ENCODE assay signal across 1 cellular context in the genomic region with DNA sequence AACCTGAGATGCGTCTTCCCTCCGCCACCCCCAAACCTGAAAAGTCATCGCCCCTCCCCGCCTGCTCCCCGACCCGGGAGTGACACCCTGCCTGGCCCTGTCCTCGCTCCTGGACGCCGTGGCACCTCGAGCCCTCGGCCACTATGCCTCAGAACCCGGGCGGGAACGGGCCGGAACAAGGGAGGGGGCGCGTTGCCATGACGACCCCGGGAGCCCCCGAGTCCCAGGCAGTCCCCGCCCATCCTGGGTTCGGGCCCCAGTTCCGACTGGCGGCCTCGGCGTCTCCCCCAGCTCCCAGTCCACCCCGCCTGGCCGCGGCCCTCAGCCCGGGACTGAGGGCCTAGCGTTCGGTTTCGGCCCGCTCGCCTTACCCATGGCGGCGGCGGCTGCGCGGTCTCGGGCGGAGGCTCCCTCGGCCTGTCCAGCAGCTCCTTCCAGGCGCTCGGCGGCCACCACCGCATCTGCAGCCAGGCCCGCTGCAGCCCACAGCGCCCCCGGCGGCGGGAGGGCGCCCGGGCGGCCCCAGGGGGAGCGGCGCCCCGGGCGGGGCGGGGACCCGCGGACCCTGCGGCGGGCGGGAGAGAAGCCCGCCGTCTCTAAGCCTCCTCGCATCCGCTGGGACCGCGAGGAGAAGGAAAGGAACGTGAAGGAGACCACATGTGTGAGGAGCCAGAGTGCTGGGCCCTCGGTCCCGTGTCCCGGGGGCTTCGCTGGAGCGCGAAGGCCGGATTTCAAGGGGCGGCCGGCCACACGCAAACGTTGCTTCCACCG.
TF ChIP-seq lines count a peak whose summit lies in the region.

A gene with protein sequence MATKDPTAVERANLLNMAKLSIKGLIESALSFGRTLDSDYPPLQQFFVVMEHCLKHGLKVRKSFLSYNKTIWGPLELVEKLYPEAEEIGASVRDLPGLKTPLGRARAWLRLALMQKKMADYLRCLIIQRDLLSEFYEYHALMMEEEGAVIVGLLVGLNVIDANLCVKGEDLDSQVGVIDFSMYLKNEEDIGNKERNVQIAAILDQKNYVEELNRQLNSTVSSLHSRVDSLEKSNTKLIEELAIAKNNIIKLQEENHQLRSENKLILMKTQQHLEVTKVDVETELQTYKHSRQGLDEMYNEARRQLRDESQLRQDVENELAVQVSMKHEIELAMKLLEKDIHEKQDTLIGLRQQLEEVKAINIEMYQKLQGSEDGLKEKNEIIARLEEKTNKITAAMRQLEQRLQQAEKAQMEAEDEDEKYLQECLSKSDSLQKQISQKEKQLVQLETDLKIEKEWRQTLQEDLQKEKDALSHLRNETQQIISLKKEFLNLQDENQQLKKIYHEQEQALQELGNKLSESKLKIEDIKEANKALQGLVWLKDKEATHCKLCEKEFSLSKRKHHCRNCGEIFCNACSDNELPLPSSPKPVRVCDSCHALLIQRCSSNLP (minus strand): TSS at position 463 of the 771 bp plus-strand sequence. CDS start 88 bp downstream, at position 375.

TF ChIP-seq in HepG2, 621 proteins besides CTCF, POLR2A, EP300 and RAD21 (continued from another document and continues in another):
- TF ChIP-seq, protein P1, sequence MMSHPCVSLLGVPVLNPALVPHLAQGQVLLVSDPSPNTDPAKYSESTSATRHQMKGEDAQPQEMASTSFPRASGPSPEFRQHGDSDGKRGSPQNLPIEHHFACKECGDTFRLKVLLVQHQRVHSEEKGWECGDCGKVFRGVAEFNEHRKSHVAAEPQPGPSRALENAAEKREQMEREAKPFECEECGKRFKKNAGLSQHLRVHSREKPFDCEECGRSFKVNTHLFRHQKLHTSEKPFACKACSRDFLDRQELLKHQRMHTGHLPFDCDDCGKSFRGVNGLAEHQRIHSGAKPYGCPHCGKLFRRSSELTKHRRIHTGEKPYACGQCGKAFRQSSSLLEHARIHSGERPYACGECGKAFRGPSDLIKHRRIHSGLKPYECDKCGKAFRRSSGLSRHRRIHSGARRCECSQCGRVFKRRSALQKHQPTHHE (CRISPR knock-in tag; IDR thresholded peaks at IDR 0.05; ENCODE audit: borderline replicate concordance): no peak
- peak; percentile 71 for TF ChIP-seq ZNF547 (CRISPR knock-in tag; IDR thresholded peaks at IDR 0.05)
- no peak for TF ChIP-seq SIN3A (IDR thresholded peaks at IDR 0.05; ENCODE audit: borderline replicate concordance, low read depth, low read length)
- TF ChIP-seq, protein P2, sequence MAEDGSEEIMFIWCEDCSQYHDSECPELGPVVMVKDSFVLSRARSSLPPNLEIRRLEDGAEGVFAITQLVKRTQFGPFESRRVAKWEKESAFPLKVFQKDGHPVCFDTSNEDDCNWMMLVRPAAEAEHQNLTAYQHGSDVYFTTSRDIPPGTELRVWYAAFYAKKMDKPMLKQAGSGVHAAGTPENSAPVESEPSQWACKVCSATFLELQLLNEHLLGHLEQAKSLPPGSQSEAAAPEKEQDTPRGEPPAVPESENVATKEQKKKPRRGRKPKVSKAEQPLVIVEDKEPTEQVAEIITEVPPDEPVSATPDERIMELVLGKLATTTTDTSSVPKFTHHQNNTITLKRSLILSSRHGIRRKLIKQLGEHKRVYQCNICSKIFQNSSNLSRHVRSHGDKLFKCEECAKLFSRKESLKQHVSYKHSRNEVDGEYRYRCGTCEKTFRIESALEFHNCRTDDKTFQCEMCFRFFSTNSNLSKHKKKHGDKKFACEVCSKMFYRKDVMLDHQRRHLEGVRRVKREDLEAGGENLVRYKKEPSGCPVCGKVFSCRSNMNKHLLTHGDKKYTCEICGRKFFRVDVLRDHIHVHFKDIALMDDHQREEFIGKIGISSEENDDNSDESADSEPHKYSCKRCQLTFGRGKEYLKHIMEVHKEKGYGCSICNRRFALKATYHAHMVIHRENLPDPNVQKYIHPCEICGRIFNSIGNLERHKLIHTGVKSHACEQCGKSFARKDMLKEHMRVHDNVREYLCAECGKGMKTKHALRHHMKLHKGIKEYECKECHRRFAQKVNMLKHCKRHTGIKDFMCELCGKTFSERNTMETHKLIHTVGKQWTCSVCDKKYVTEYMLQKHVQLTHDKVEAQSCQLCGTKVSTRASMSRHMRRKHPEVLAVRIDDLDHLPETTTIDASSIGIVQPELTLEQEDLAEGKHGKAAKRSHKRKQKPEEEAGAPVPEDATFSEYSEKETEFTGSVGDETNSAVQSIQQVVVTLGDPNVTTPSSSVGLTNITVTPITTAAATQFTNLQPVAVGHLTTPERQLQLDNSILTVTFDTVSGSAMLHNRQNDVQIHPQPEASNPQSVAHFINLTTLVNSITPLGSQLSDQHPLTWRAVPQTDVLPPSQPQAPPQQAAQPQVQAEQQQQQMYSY (CRISPR knock-in tag; IDR thresholded peaks at IDR 0.05): no peak
- no peak for TF ChIP-seq NBN (conservative IDR thresholded peaks at IDR 0.05)
- peak; percentile 77; the same call in 1 of the 2 replicates for TF ChIP-seq NRL (CRISPR knock-in tag; IDR thresholded peaks at IDR 0.05; ENCODE audit: borderline replicate concordance)
- no peak for TF ChIP-seq NFIB (CRISPR knock-in tag; IDR thresholded peaks at IDR 0.05; ENCODE audit: borderline replicate concordance)
- TF ChIP-seq SNRNP70 (IDR thresholded peaks at IDR 0.05; ENCODE audit: low read depth, low read length): no peak
- TF ChIP-seq ZBTB39 (CRISPR knock-in tag; IDR thresholded peaks at IDR 0.05): no peak
- no peak; the same call in 1 of the 2 replicates for TF ChIP-seq IKZF5 (CRISPR knock-in tag; IDR thresholded peaks at IDR 0.05)
- TF ChIP-seq, protein P3, sequence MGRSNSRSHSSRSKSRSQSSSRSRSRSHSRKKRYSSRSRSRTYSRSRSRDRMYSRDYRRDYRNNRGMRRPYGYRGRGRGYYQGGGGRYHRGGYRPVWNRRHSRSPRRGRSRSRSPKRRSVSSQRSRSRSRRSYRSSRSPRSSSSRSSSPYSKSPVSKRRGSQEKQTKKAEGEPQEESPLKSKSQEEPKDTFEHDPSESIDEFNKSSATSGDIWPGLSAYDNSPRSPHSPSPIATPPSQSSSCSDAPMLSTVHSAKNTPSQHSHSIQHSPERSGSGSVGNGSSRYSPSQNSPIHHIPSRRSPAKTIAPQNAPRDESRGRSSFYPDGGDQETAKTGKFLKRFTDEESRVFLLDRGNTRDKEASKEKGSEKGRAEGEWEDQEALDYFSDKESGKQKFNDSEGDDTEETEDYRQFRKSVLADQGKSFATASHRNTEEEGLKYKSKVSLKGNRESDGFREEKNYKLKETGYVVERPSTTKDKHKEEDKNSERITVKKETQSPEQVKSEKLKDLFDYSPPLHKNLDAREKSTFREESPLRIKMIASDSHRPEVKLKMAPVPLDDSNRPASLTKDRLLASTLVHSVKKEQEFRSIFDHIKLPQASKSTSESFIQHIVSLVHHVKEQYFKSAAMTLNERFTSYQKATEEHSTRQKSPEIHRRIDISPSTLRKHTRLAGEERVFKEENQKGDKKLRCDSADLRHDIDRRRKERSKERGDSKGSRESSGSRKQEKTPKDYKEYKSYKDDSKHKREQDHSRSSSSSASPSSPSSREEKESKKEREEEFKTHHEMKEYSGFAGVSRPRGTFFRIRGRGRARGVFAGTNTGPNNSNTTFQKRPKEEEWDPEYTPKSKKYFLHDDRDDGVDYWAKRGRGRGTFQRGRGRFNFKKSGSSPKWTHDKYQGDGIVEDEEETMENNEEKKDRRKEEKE (IDR thresholded peaks at IDR 0.05): no peak
- no peak for TF ChIP-seq RCOR2 (CRISPR knock-in tag; IDR thresholded peaks at IDR 0.05)
- TF ChIP-seq, protein P4, sequence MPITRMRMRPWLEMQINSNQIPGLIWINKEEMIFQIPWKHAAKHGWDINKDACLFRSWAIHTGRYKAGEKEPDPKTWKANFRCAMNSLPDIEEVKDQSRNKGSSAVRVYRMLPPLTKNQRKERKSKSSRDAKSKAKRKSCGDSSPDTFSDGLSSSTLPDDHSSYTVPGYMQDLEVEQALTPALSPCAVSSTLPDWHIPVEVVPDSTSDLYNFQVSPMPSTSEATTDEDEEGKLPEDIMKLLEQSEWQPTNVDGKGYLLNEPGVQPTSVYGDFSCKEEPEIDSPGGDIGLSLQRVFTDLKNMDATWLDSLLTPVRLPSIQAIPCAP (CRISPR knock-in tag; IDR thresholded peaks at IDR 0.05; ENCODE audit: low read depth): no peak
- 0 out of 2 replicates have a peak, but pooled peaks have one; percentile 20 for TF ChIP-seq MTA1 (CRISPR knock-in tag; IDR thresholded peaks at IDR 0.05; ENCODE audit: borderline replicate concordance)
- peak; percentile 67; the same call in 1 of the 2 replicates for TF ChIP-seq ZNF605 (CRISPR knock-in tag; IDR thresholded peaks at IDR 0.05)
- TF ChIP-seq, protein P5, sequence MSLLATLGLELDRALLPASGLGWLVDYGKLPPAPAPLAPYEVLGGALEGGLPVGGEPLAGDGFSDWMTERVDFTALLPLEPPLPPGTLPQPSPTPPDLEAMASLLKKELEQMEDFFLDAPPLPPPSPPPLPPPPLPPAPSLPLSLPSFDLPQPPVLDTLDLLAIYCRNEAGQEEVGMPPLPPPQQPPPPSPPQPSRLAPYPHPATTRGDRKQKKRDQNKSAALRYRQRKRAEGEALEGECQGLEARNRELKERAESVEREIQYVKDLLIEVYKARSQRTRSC (CRISPR knock-in tag; IDR thresholded peaks at IDR 0.05; ENCODE audit: low read depth): no peak
- TF ChIP-seq, protein P6, sequence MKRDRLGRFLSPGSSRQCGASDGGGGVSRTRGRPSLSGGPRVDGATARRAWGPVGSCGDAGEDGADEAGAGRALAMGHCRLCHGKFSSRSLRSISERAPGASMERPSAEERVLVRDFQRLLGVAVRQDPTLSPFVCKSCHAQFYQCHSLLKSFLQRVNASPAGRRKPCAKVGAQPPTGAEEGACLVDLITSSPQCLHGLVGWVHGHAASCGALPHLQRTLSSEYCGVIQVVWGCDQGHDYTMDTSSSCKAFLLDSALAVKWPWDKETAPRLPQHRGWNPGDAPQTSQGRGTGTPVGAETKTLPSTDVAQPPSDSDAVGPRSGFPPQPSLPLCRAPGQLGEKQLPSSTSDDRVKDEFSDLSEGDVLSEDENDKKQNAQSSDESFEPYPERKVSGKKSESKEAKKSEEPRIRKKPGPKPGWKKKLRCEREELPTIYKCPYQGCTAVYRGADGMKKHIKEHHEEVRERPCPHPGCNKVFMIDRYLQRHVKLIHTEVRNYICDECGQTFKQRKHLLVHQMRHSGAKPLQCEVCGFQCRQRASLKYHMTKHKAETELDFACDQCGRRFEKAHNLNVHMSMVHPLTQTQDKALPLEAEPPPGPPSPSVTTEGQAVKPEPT (CRISPR knock-in tag; IDR thresholded peaks at IDR 0.05; ENCODE audit: low read depth): no peak
- no peak; the same call in 1 of the 2 replicates for TF ChIP-seq GFI1 (CRISPR knock-in tag; IDR thresholded peaks at IDR 0.05; ENCODE audit: borderline replicate concordance)
- no peak for TF ChIP-seq ZNF703 (CRISPR knock-in tag; IDR thresholded peaks at IDR 0.05; ENCODE audit: borderline replicate concordance)
- TF ChIP-seq ZNF264 (CRISPR knock-in tag; IDR thresholded peaks at IDR 0.05): no peak
- TF ChIP-seq ZEB1 (IDR thresholded peaks at IDR 0.05; ENCODE audit: insufficient replicate concordance, low read depth): no peak
- TF ChIP-seq ELF3 (CRISPR knock-in tag; IDR thresholded peaks at IDR 0.05): no peak
- TF ChIP-seq ZNF878 (CRISPR knock-in tag; IDR thresholded peaks at IDR 0.05): no peak
- TF ChIP-seq ZBTB3 (CRISPR knock-in tag; IDR thresholded peaks at IDR 0.05; ENCODE audit: borderline replicate concordance, low read depth): no peak
- no peak for TF ChIP-seq ZNF468 (CRISPR knock-in tag; IDR thresholded peaks at IDR 0.05)
- TF ChIP-seq SIN3B (IDR thresholded peaks at IDR 0.05; ENCODE audit: low read length): no peak
- no peak for TF ChIP-seq TRIM22 (IDR thresholded peaks at IDR 0.05)
- TF ChIP-seq ZNF136 (CRISPR knock-in tag; IDR thresholded peaks at IDR 0.05; ENCODE audit: low read depth): no peak
- TF ChIP-seq NFRKB (IDR thresholded peaks at IDR 0.05): no peak
- TF ChIP-seq ZBTB14 (CRISPR knock-in tag; IDR thresholded peaks at IDR 0.05): no peak
- no peak for TF ChIP-seq ZNF10 (CRISPR knock-in tag; IDR thresholded peaks at IDR 0.05; ENCODE audit: borderline replicate concordance, low read depth)
- TF ChIP-seq ZNF180 (CRISPR knock-in tag; IDR thresholded peaks at IDR 0.05; ENCODE audit: borderline replicate concordance, low read depth): no peak
- no peak for TF ChIP-seq SIX1 (CRISPR knock-in tag; IDR thresholded peaks at IDR 0.05; ENCODE audit: borderline replicate concordance)
